Comparison of ENCODE assay signal across 8 cellular contexts in the genomic region with DNA sequence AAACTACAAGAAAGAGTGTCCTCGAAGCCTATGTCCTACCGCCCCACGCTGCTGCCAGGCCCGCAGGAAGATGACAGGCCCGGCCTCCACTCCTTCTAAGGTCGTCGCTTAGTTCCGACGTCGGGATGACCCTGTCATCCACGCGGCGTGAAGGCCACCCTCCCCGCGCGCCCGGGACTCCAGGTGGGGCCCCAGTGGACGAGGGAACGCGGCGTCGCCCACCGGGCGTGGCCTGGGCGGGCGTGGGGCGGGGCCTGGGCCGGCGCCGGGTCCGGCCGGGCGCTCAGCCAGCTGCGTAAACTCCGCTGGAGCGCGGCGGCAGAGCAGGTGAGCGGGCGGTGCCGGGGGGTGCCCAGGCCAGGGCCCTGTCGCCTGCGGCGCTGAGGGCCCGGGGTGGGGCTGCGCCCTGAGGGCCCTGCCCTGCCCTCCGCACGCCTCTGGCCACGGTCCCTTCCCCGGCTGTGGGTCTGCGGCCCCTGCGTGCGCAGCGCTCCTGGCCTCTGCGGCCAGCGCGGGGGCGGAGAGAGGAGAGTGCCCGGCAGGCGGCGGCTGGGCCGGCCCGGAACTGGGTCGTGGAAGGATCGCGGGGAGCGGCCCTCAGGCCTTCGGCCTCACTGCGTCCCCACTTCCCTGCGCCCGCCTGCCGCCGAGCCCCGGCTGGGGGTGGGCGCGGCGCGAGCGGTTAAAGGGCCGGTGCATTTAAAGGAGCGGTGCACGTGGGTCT. TPM values are rescaled to one million over a fixed set of nuclear protein-coding genes. Genes with fewer than 3 reads are reported as not detected.
DNase-seq lines count a peak whose midpoint lies in the region; ATAC-seq, FAIRE-seq and TF ChIP-seq lines count a peak whose summit lies in the region.

PSEN2 (plus strand) TSS at position 294 of the 724 bp plus-strand sequence. CDS start 11,292 bp downstream, outside the sequence.

- peak within 1 kb of the TSS; percentile 62 for H3K4me3 ChIP-seq in BE2C (ENCODE audit: low read depth, low read length)
- H3K4me3 ChIP-seq in endothelial cell of umbilical vein (replicated peaks in 1 of 3; ENCODE audit: insufficient read depth in 1 of 3, low read depth in 1 of 3, low read length in 3 of 3): peak within 1 kb of the TSS; percentile 55 to 65 (median 61)

- CTCF ChIA-PET in endothelial cell of umbilical vein (lab: Charles Lee): interaction anchor here (1.3 kb wide), 1 partner anchor 16 kb away, joined by 3 read pairs; no protein-coding TSS in a partner anchor

- H4K20me1 ChIP-seq in endothelial cell of umbilical vein (replicated peaks; ENCODE audit: control insufficient read depth, extremely low read depth, insufficient read depth, low read length): no peaks in the 10 kb centered on the region

- H3K9ac ChIP-seq in endothelial cell of umbilical vein (replicated peaks; ENCODE audit: extremely low read depth, insufficient read depth, low read length): peak within 1 kb of the TSS; percentile 48

- H3K4me2 ChIP-seq in endothelial cell of umbilical vein (ENCODE audit: insufficient read depth, low read length): peak within 1 kb of the TSS; percentile 76

- intact Hi-C loops in endothelial cell of umbilical vein (cut with micrococcal nuclease): loop anchor here (1.0 to 2.0 kb wide), 2 partner anchors 70 to 244 kb away; partner anchors contain the start of gene COQ8A

- H3K27ac ChIP-seq in endothelial cell of umbilical vein (ENCODE audit: insufficient read depth, low read depth, low read length): no peak within 1 kb of the TSS

- POLR2A ChIA-PET in endothelial cell of umbilical vein (lab: Charles Lee): no interaction called here

- no peak for TF ChIP-seq CTCF in BE2C (IDR thresholded peaks at IDR 0.05; ENCODE audit: low read depth, low read length)
- peak in 1 of 2 donors; percentile 27 for TF ChIP-seq CTCF in endothelial cell of umbilical vein (IDR thresholded peaks at IDR 0.05; ENCODE audit: extremely low read depth in 1 of 2, insufficient read depth in 1 of 2, low read depth in 1 of 2, low read length in 2 of 2)

- no peaks in the 10 kb centered on the region for H3K36me3 ChIP-seq in BE2C
- H3K36me3 ChIP-seq in endothelial cell of umbilical vein (ENCODE audit: control insufficient read depth in 2 of 2, extremely low read depth in 1 of 2, insufficient read depth in 2 of 2, low read length in 2 of 2): no peaks in the 10 kb centered on the region

- no peak for TF ChIP-seq POLR2A in endothelial cell of umbilical vein (IDR thresholded peaks at IDR 0.05; ENCODE audit: low read depth, low read length)

- BruUV-seq in endothelial cell of umbilical vein (replicated peaks; lab: Mats Ljungman, UMichigan): no TSS peak

- dilution Hi-C loops in endothelial cell of umbilical vein (cut with MboI; ENCODE audit: extremely low pct_ligation_motif_present, low sequenced_read_pairs): no loop called here

- H3K27me3 ChIP-seq in BE2C: no peaks in the 10 kb centered on the region
- no peaks in the 10 kb centered on the region for H3K27me3 ChIP-seq in endothelial cell of umbilical vein (ENCODE audit: control insufficient read depth in 2 of 2, insufficient read depth in 2 of 2, low read length in 2 of 2)

- H3K9me3 ChIP-seq in BE2C: no peaks in the 10 kb centered on the region
- no peaks in the 10 kb centered on the region for H3K9me3 ChIP-seq in endothelial cell of umbilical vein (replicated peaks; ENCODE audit: control insufficient read depth, insufficient read depth, low read length)

- ATAC-seq in GM19025 (IDR thresholded peaks at IDR 0.05; ENCODE audit: low read depth, unreplicated experiment) (peak; percentile 91), HG03139 (IDR thresholded peaks at IDR 0.05; ENCODE audit: unreplicated experiment) (peak; percentile 93)

- peak; percentile 46 for FAIRE-seq in endothelial cell of umbilical vein (lab: Jason Lieb, UNC)

- H3K9me1 ChIP-seq in endothelial cell of umbilical vein (replicated peaks; ENCODE audit: control insufficient read depth, extremely low read depth, insufficient read depth, low read length): no peaks in the 10 kb centered on the region

- H3K79me2 ChIP-seq in endothelial cell of umbilical vein (ENCODE audit: control insufficient read depth, insufficient read depth, low read length): no peaks in the 10 kb centered on the region

- H2AFZ ChIP-seq in endothelial cell of umbilical vein (ENCODE audit: low read depth, low read length): peak within 1 kb of the TSS; percentile 94

- H3K4me1 ChIP-seq in BE2C (no peaks in the 10 kb centered on the region), endothelial cell of umbilical vein (ENCODE audit: control insufficient read depth, extremely low read depth, insufficient read depth, low read length) (peaks cover 16% of the 10 kb centered on the region)

- DNase-seq in BE2C: peak; percentile 73
- DNase-seq in NCI-H774 (lab: John Stamatoyannopoulos, UW): peak; percentile 85
- peak; percentile 84 for DNase-seq in activated CD8-positive, alpha-beta memory T cell treated with anti-CD3 and anti-CD28 coated beads, Interleukin-2, amount 50 U/mL, for 48 hours
- peak; percentile 51 for DNase-seq in endothelial cell of umbilical vein (ENCODE audit: low read depth, low spot score)
- DNase-seq in midbrain (lab: John Stamatoyannopoulos, UW): peak; percentile 61
- DNase-seq in stimulated activated CD8-positive, alpha-beta memory T cell treated with anti-CD3 and anti-CD28 coated beads, Interleukin-4, amount 100 ng/mL, for 48 hours: peak; percentile 78

TF ChIP-seq in endothelial cell of umbilical vein, 7 proteins besides CTCF, POLR2A, EP300 and RAD21:
- TF ChIP-seq GATA2 (IDR thresholded peaks at IDR 0.05; ENCODE audit: insufficient read depth, insufficient read length, low read depth, low read length) (no peak), JUN (IDR thresholded peaks at IDR 0.05; ENCODE audit: borderline replicate concordance, insufficient read depth, insufficient read length, low read depth) (no peak), POLR2AphosphoS5 (IDR thresholded peaks at IDR 0.05; ENCODE audit: insufficient read depth, low read depth, low read length) (peak; percentile 58), EZH2 (IDR thresholded peaks at IDR 0.05; ENCODE audit: borderline replicate concordance, low read depth, low read length, severe bottlenecking) (no peak)

RNA-seq across cellular contexts. Expression of gene PSEN2, which starts in this region (rescaled TPM):
- polyA plus RNA-seq in BE2C (2012; ENCODE audit: insufficient read depth, insufficient read length, low read depth): 9.3 TPM
- 12.5 and 17.1 TPM in 2 replicates for total RNA-seq in endothelial cell of umbilical vein
- 18.1 and 19.3 TPM in 2 replicates for polyA plus RNA-seq in endothelial cell of umbilical vein
- 10.4 TPM in 2 replicates for polyA plus RNA-seq in endothelial cell of umbilical vein (2011; cell fraction: cytosol; rRNA removed)
- polyA plus RNA-seq in endothelial cell of umbilical vein (2011; cell fraction: nucleus; rRNA removed): 18.3 and 19.6 TPM in 2 replicates
- polyA plus RNA-seq in endothelial cell of umbilical vein (2012): 7.9 and 9.5 TPM in 2 replicates
- 23.9 and 29.4 TPM in 2 replicates for polyA minus RNA-seq in endothelial cell of umbilical vein
- polyA minus RNA-seq in endothelial cell of umbilical vein (2011; cell fraction: cytosol; rRNA and poly(A)+ RNA removed): 14.2 TPM
- polyA minus RNA-seq in endothelial cell of umbilical vein (2011; cell fraction: nucleus; rRNA and poly(A)+ RNA removed): 11.6 and 11.8 TPM in 2 replicates
